1 cellular context compared by ENCODE assay signal in genomic region chr17:20224379-20224778, GRCh38.
TF ChIP-seq lines count a peak whose summit lies in the region.

No MANE protein-coding gene starts in this region.

TF ChIP-seq in WTC11, 78 proteins besides CTCF, POLR2A, EP300 and RAD21 (continued from another document):
- TF ChIP-seq, protein P1, sequence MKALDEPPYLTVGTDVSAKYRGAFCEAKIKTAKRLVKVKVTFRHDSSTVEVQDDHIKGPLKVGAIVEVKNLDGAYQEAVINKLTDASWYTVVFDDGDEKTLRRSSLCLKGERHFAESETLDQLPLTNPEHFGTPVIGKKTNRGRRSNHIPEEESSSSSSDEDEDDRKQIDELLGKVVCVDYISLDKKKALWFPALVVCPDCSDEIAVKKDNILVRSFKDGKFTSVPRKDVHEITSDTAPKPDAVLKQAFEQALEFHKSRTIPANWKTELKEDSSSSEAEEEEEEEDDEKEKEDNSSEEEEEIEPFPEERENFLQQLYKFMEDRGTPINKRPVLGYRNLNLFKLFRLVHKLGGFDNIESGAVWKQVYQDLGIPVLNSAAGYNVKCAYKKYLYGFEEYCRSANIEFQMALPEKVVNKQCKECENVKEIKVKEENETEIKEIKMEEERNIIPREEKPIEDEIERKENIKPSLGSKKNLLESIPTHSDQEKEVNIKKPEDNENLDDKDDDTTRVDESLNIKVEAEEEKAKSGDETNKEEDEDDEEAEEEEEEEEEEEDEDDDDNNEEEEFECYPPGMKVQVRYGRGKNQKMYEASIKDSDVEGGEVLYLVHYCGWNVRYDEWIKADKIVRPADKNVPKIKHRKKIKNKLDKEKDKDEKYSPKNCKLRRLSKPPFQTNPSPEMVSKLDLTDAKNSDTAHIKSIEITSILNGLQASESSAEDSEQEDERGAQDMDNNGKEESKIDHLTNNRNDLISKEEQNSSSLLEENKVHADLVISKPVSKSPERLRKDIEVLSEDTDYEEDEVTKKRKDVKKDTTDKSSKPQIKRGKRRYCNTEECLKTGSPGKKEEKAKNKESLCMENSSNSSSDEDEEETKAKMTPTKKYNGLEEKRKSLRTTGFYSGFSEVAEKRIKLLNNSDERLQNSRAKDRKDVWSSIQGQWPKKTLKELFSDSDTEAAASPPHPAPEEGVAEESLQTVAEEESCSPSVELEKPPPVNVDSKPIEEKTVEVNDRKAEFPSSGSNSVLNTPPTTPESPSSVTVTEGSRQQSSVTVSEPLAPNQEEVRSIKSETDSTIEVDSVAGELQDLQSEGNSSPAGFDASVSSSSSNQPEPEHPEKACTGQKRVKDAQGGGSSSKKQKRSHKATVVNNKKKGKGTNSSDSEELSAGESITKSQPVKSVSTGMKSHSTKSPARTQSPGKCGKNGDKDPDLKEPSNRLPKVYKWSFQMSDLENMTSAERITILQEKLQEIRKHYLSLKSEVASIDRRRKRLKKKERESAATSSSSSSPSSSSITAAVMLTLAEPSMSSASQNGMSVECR (CRISPR knock-in tag; IDR thresholded peaks at IDR 0.05; ENCODE audit: borderline replicate concordance) = no peak
- no peak for TF ChIP-seq SP1 (CRISPR knock-in tag; conservative IDR thresholded peaks at IDR 0.05)
TF ChIP-seq in WTC11: peak in this region for 0.
